Comparison of ENCODE assay signal across 8 cellular contexts in genomic region chr5:169637856-169638190, GRCh38.
DNase-seq lines count a peak whose midpoint lies in the region; ATAC-seq lines count a peak whose summit lies in the region.

No MANE protein-coding gene starts in this region.

- DNase-seq in T-helper 2 cell: peak; percentile 35 to 94 (median 55)
- DNase-seq in central memory CD8-positive, alpha-beta T cell (ENCODE audit: low spot score in 2 of 2): peak; percentile 33 to 55
- DNase-seq in stimulated activated CD4-positive, alpha-beta T cell treated with anti-CD3 and anti-CD28 coated beads, Interleukin-15, amount 100 ng/mL, for 1 hour (ENCODE audit: low read depth in 1 of 2, low spot score in 1 of 2): peak; percentile 38 to 53
- no peak for DNase-seq in LoVo (ENCODE audit: low spot score)
- DNase-seq in NCI-H82 treated with DMSO at 0.1 percent for 48 hours (lab: John Stamatoyannopoulos, UW; ENCODE audit: unreplicated experiment): no peak
- no peak for DNase-seq in NCI-H1048 (lab: John Stamatoyannopoulos, UW)

- H3K27me3 Mint-ChIP-seq in central memory CD8-positive, alpha-beta T cell: no peaks in the 10 kb centered on the region

- peak overlapping the region; percentile 98 for H3K4me3 Mint-ChIP-seq in central memory CD8-positive, alpha-beta T cell

- no peaks in the 10 kb centered on the region for H3K9me3 Mint-ChIP-seq in central memory CD8-positive, alpha-beta T cell

- H3K36me3 Mint-ChIP-seq in central memory CD8-positive, alpha-beta T cell (ENCODE audit: insufficient read depth): peaks cover 12% of the 10 kb centered on the region

- peak overlapping the region; percentile 96 for H3K27ac Mint-ChIP-seq in central memory CD8-positive, alpha-beta T cell (ENCODE audit: low read depth)

- peak; percentile 68 for ATAC-seq in GM18909 (IDR thresholded peaks at IDR 0.05; ENCODE audit: poor library complexity, unreplicated experiment)
- peak; percentile 76 for ATAC-seq in HG03064 (IDR thresholded peaks at IDR 0.05; ENCODE audit: low read depth, unreplicated experiment)
- ATAC-seq in central memory CD8-positive, alpha-beta T cell (replicated peaks; ENCODE audit: extremely low read depth, poor library complexity, severe bottlenecking): peak; percentile 85

- peaks cover 60% of the 10 kb centered on the region for H3K4me1 Mint-ChIP-seq in central memory CD8-positive, alpha-beta T cell

Comparison
In these comparisons a context has a peak if more than half of its experiments do, and no peak if none do; other contexts are left out.
1. DNase-seq: peak in T-helper 2 cell (5 of 5), central memory CD8-positive, alpha-beta T cell (2 of 2) and stimulated activated CD4-positive, alpha-beta T cell treated with anti-CD3 and anti-CD28 coated beads, Interleukin-15, amount 100 ng/mL, for 1 hour (2 of 2); none in LoVo (single experiment), NCI-H82 treated with DMSO at 0.1 percent for 48 hours (single experiment) and NCI-H1048 (single experiment).
2. Peak in every context shown above with its lines, with median percentiles within 50 percentile points of each other: ATAC-seq.